In genomic region chr9:137798142-137798541, GRCh38 we compare ENCODE assay signal across 35 cellular contexts.
"Had no signal": no experiment of that assay in that cellular context is flagged by ENCODE, and none has a peak within 500 bp of the region (broad histone marks: within the 10 kb centered on the region; RNA-seq: fewer than 3 reads in every experiment).

No MANE protein-coding gene starts in this region.

- H3K4me1 ChIP-seq: ascending aorta, breast epithelium, esophagus muscularis mucosa, foreskin keratinocyte, gastrocnemius medialis, heart right ventricle had no signal

- H2AFZ ChIP-seq: hepatocyte had no signal

- H3K79me2 ChIP-seq: hepatocyte had no signal

- H3K27ac ChIP-seq: ascending aorta, breast epithelium, cardiac muscle cell, coronary artery, dorsolateral prefrontal cortex, esophagus muscularis mucosa, foreskin keratinocyte, gastrocnemius medialis, heart right ventricle, hepatocyte, WERI-Rb-1 had no signal

- H3K4me3 Mint-ChIP-seq: activated CD4-positive, alpha-beta memory T cell treated with anti-CD3 and anti-CD28 coated beads for 36 hours; activated CD4-positive, alpha-beta T cell treated with anti-CD3 and anti-CD28 coated beads for 36 hours; activated CD4-positive, alpha-beta T cell treated with anti-CD3 and anti-CD28 coated beads, Interleukin-2, amount 10 ng/mL, durations not matched to agents 24 days and 14 days; activated naive CD8-positive, alpha-beta T cell treated with anti-CD3 and anti-CD28 coated beads, Interleukin-2, amount 10 ng/mL, durations not matched to agents 7 days and 5 days; activated T-helper 1 cell treated with anti-CD3 and anti-CD28 coated beads, Interleukin-12 subunit alpha, Interleukin-12 subunit beta, Interleukin-2, Interleukin-4 antibody, amounts not matched to agents 30 ng/mL and 10 ng/mL and 1 ng/mL, durations not matched to agents 14 hours and 24 hours and 36 hours; brain; dendritic cell treated with granulocyte-macrophage colony-stimulating factor and Interleukin-4, amounts not matched to agents 40 ng/mL and 50 ng/mL, for 4 days; endodermal cell; T-helper 17 cell; T-helper 2 cell treated with Interferon-gamma antibody and Interleukin-4, amounts not matched to agents 5 μg/mL and 100 μg/mL, for 36 hours had no signal

- H3K27me3 Mint-ChIP-seq: activated CD4-positive, alpha-beta memory T cell treated with anti-CD3 and anti-CD28 coated beads for 36 hours; activated CD4-positive, alpha-beta T cell treated with anti-CD3 and anti-CD28 coated beads for 36 hours; activated CD4-positive, alpha-beta T cell treated with anti-CD3 and anti-CD28 coated beads, Interleukin-2, amount 10 ng/mL, durations not matched to agents 24 days and 14 days; activated naive CD8-positive, alpha-beta T cell treated with anti-CD3 and anti-CD28 coated beads, Interleukin-2, amount 10 ng/mL, durations not matched to agents 7 days and 5 days; brain; dendritic cell treated with granulocyte-macrophage colony-stimulating factor and Interleukin-4, amounts not matched to agents 40 ng/mL and 50 ng/mL, for 4 days; T-helper 17 cell had no signal

- H3K27ac Mint-ChIP-seq: activated CD4-positive, alpha-beta memory T cell treated with anti-CD3 and anti-CD28 coated beads for 36 hours; activated CD4-positive, alpha-beta T cell treated with anti-CD3 and anti-CD28 coated beads for 36 hours; activated CD4-positive, alpha-beta T cell treated with anti-CD3 and anti-CD28 coated beads, Interleukin-2, amount 10 ng/mL, durations not matched to agents 24 days and 14 days; activated naive CD8-positive, alpha-beta T cell treated with anti-CD3 and anti-CD28 coated beads, Interleukin-2, amount 10 ng/mL, durations not matched to agents 7 days and 5 days; activated T-helper 1 cell treated with anti-CD3 and anti-CD28 coated beads, Interleukin-12 subunit alpha, Interleukin-12 subunit beta, Interleukin-2, Interleukin-4 antibody, amounts not matched to agents 30 ng/mL and 10 ng/mL and 1 ng/mL, durations not matched to agents 14 hours and 24 hours and 36 hours; activated T-helper 2 cell treated with anti-CD3 and anti-CD28 coated beads, Interferon-gamma antibody, Interleukin-2, Interleukin-4, amounts not matched to agents 10 μg/mL and 5 μg/mL and 100 μg/mL, durations not matched to agents 14 hours and 24 hours and 36 hours; dendritic cell treated with granulocyte-macrophage colony-stimulating factor and Interleukin-4, amounts not matched to agents 40 ng/mL and 50 ng/mL, for 4 days; endodermal cell; T-helper 17 cell; T-helper 2 cell treated with Interferon-gamma antibody and Interleukin-4, amounts not matched to agents 5 μg/mL and 100 μg/mL, for 36 hours had no signal

- H3K27me3 ChIP-seq: ascending aorta, breast epithelium, cardiac muscle cell, dorsolateral prefrontal cortex, esophagus muscularis mucosa, foreskin keratinocyte, gastrocnemius medialis, heart right ventricle, hepatocyte had no signal

- H3K4me1 Mint-ChIP-seq: activated CD4-positive, alpha-beta T cell treated with anti-CD3 and anti-CD28 coated beads for 36 hours; activated naive CD8-positive, alpha-beta T cell treated with anti-CD3 and anti-CD28 coated beads, Interleukin-2, amount 10 ng/mL, durations not matched to agents 7 days and 5 days; brain; endodermal cell had no signal

- H3K9me3 Mint-ChIP-seq: activated CD4-positive, alpha-beta memory T cell treated with anti-CD3 and anti-CD28 coated beads for 36 hours; activated CD4-positive, alpha-beta T cell treated with anti-CD3 and anti-CD28 coated beads, Interleukin-2, amount 10 ng/mL, durations not matched to agents 24 days and 14 days; activated naive CD8-positive, alpha-beta T cell treated with anti-CD3 and anti-CD28 coated beads, Interleukin-2, amount 10 ng/mL, durations not matched to agents 7 days and 5 days; activated T-helper 1 cell treated with anti-CD3 and anti-CD28 coated beads, Interleukin-12 subunit alpha, Interleukin-12 subunit beta, Interleukin-2, Interleukin-4 antibody, amounts not matched to agents 30 ng/mL and 10 ng/mL and 1 ng/mL, durations not matched to agents 14 hours and 24 hours and 36 hours; activated T-helper 2 cell treated with anti-CD3 and anti-CD28 coated beads, Interferon-gamma antibody, Interleukin-2, Interleukin-4, amounts not matched to agents 10 μg/mL and 5 μg/mL and 100 μg/mL, durations not matched to agents 14 hours and 24 hours and 36 hours; brain; dendritic cell treated with granulocyte-macrophage colony-stimulating factor and Interleukin-4, amounts not matched to agents 40 ng/mL and 50 ng/mL, for 4 days; endodermal cell; T-helper 2 cell treated with Interferon-gamma antibody and Interleukin-4, amounts not matched to agents 5 μg/mL and 100 μg/mL, for 36 hours had no signal

- H3K4me2 ChIP-seq: hepatocyte had no signal

- DNase-seq: activated CD4-positive, alpha-beta memory T cell treated with anti-CD3 and anti-CD28 coated beads for 36 hours; activated CD4-positive, alpha-beta T cell treated with anti-CD3 and anti-CD28 coated beads for 36 hours; activated CD4-positive, alpha-beta T cell treated with anti-CD3 and anti-CD28 coated beads, Interleukin-2, amount 10 ng/mL, durations not matched to agents 24 days and 14 days; activated CD4-positive, CD25-positive, alpha-beta regulatory T cell; activated CD4-positive, CD25-positive, alpha-beta regulatory T cell treated with anti-CD3 and anti-CD28 coated beads, Interleukin-2, amount 50 U/mL, for 72 hours; activated CD8-positive, alpha-beta memory T cell treated with anti-CD3 and anti-CD28 coated beads, Interleukin-2, amount 50 U/mL, for 48 hours; activated effector memory CD4-positive, alpha-beta T cell treated with anti-CD3 and anti-CD28 coated beads, Interleukin-2, amount 50 U/mL, for 16 hours; activated naive CD4-positive, alpha-beta T cell treated with anti-CD3 and anti-CD28 coated beads, Interleukin-2, amount 50 U/mL, for 16 hours; activated naive CD8-positive, alpha-beta T cell treated with anti-CD3 and anti-CD28 coated beads, Interleukin-2, amount 10 ng/mL, durations not matched to agents 7 days and 5 days; activated T-cell treated with anti-CD3 and anti-CD28 coated beads for 4 hours; activated T-cell treated with anti-CD3 and anti-CD28 coated beads, Interleukin-2, amount 50 U/mL, for 48 hours; central memory CD4-positive, alpha-beta T cell; dorsolateral prefrontal cortex; effector memory CD4-positive, alpha-beta T cell; endodermal cell; erythroblast; foreskin keratinocyte; gastrocnemius medialis; glutamatergic neuron; heart right ventricle; T-helper 1 cell; T-helper 17 cell; T1000; WERI-Rb-1 had no signal

- H3K4me3 ChIP-seq: ascending aorta, breast epithelium, cardiac muscle cell, coronary artery, dorsolateral prefrontal cortex, esophagus muscularis mucosa, gastrocnemius medialis, heart right ventricle, hepatocyte had no signal

- ATAC-seq: activated CD4-positive, alpha-beta T cell treated with anti-CD3 and anti-CD28 coated beads for 36 hours; foreskin keratinocyte; gastrocnemius medialis; T-helper 17 cell had no signal
